In the genomic region with DNA sequence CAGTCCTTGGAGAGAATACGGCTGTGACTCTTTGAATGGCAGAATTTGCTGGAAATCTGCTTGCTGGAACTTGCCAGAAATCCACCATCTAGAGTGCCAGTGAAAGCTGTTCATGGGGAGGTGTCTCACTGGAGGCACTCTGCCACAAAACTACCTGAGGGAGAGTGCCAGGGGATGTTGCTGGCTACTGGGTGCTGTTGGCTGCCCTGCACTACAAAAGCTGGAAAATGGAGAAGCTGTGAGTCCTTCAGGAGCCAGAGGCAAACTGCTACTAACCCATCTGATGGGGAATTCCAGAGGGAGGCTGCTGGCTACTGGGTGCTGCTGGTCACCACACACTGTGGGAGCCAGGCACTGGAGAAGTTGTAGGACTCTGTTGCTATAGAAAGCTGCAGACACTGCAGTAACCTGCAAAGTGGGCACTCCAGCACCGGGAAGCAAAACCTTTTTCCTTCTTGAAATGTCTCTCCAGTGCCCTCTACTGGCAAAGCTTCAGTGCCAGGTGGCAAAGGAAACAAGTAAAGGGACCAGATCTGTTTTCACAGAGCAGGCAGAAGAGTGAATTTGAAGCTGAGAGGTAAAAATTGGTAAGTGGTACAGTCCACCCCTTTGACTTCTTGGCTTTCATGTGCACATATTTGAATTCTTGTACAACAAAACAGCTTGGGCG, we compare ENCODE assay signal across 8 cellular contexts. TPM values are rescaled to one million over a fixed set of nuclear protein-coding genes. Genes with fewer than 3 reads are reported as not detected.
A peak's percentile ranks its signal among the peaks of the same experiment; 100 is the strongest.
DNase-seq lines count a peak whose midpoint lies in the region; ATAC-seq lines count a peak whose summit lies in the region.

No MANE protein-coding gene starts in this region.

- DNase-seq in DMS53 (lab: John Stamatoyannopoulos, UW) = peak; percentile 88
- peak; percentile 53 to 60 for DNase-seq in Kasumi-1 (lab: John Stamatoyannopoulos, UW)
- DNase-seq in RPMI7951 (ENCODE audit: low read depth) = peak; percentile 69
- peak; percentile 14 for DNase-seq in activated effector memory CD4-positive, alpha-beta T cell treated with Interleukin-2 at 50 U/mL for 16 hours
- DNase-seq in germinal center (ENCODE audit: low spot score) = peak; percentile 26
- DNase-seq in putamen (ENCODE audit: low spot score) = peak; percentile 19

- ATAC-seq in HG02678 (IDR thresholded peaks at IDR 0.05; ENCODE audit: unreplicated experiment) = no peak
- ATAC-seq in HG03175 (IDR thresholded peaks at IDR 0.05; ENCODE audit: unreplicated experiment) = no peak

RNA-seq across cellular contexts. Expression of a gene that starts 47.8 kb away (rescaled TPM):
- total RNA-seq in RPMI7951 (2014; rRNA removed; shearing (Covaris generic)) = 139 and 144 TPM in 2 replicates

RNA-seq across cellular contexts. Expression of a gene that starts 59.3 kb away (rescaled TPM):
- total RNA-seq in RPMI7951 (2014; rRNA removed; shearing (Covaris generic)) = 1.1 and 1.6 TPM in 2 replicates

RNA-seq across cellular contexts. Expression of a gene that starts 59.5 kb away (rescaled TPM):
- 29.2 and 37.6 TPM in 2 replicates for total RNA-seq in RPMI7951 (2014; rRNA removed; shearing (Covaris generic))

Comparison
In these comparisons a context has a peak if more than half of its experiments do, and no peak if none do; other contexts are left out.
1. DNase-seq: peak in every context shown above with its lines; median percentile 88 in DMS53; 69 in RPMI7951; 56 in Kasumi-1; 26 in germinal center; 19 in putamen; 14 in activated effector memory CD4-positive, alpha-beta T cell treated with Interleukin-2 at 50 U/mL for 16 hours.